1 cellular context compared by ENCODE assay signal in genomic region chr15:68279218-68279533, GRCh38.
TF ChIP-seq lines count a peak whose summit lies in the region.

No MANE protein-coding gene starts in this region.

TF ChIP-seq in GM12878, 131 proteins besides CTCF, POLR2A, EP300 and RAD21 (continued from another document):
- no peak for TF ChIP-seq IRF3 (IDR thresholded peaks at IDR 0.05)
- no peak for TF ChIP-seq BHLHE40 (IDR thresholded peaks at IDR 0.05; ENCODE audit: borderline replicate concordance in 1 of 2, low read depth in 2 of 2, low read length in 1 of 2)
- no peak for TF ChIP-seq ZNF207 (IDR thresholded peaks at IDR 0.05; ENCODE audit: borderline replicate concordance)
- no peak for TF ChIP-seq RUNX3 (IDR thresholded peaks at IDR 0.05; ENCODE audit: low read length)
- no peak for TF ChIP-seq CREB1 (IDR thresholded peaks at IDR 0.05; ENCODE audit: low read depth)
- TF ChIP-seq SUPT20H (IDR thresholded peaks at IDR 0.05; ENCODE audit: borderline replicate concordance, control insufficient read depth, low read depth, low read length), result no peak
- no peak for TF ChIP-seq FOXK2 (IDR thresholded peaks at IDR 0.05)
- TF ChIP-seq STAT3 (IDR thresholded peaks at IDR 0.05; ENCODE audit: low read depth, low read length), result no peak
- TF ChIP-seq ETV6 (conservative IDR thresholded peaks at IDR 0.05 in 1 of 2, IDR thresholded peaks at IDR 0.05 in 1 of 2; ENCODE audit: borderline replicate concordance in 1 of 2, low read depth in 1 of 2), result no peak
- TF ChIP-seq PAX5 (IDR thresholded peaks at IDR 0.05; ENCODE audit: borderline replicate concordance, low read depth, low read length), result no peak
- TF ChIP-seq MEF2A (IDR thresholded peaks at IDR 0.05; ENCODE audit: insufficient read depth, low read depth, low read length), result no peak
- TF ChIP-seq SREBF2 (IDR thresholded peaks at IDR 0.05; ENCODE audit: low read length), result no peak
- no peak for TF ChIP-seq ZBTB4 (CRISPR knock-in tag; IDR thresholded peaks at IDR 0.05)
- no peak for TF ChIP-seq JUNB (IDR thresholded peaks at IDR 0.05)
- no peak for TF ChIP-seq ZBED1 (IDR thresholded peaks at IDR 0.05; ENCODE audit: borderline replicate concordance)
TF ChIP-seq in GM12878: peak in this region for 0.
